1 cellular context compared by ENCODE assay signal in the genomic region with DNA sequence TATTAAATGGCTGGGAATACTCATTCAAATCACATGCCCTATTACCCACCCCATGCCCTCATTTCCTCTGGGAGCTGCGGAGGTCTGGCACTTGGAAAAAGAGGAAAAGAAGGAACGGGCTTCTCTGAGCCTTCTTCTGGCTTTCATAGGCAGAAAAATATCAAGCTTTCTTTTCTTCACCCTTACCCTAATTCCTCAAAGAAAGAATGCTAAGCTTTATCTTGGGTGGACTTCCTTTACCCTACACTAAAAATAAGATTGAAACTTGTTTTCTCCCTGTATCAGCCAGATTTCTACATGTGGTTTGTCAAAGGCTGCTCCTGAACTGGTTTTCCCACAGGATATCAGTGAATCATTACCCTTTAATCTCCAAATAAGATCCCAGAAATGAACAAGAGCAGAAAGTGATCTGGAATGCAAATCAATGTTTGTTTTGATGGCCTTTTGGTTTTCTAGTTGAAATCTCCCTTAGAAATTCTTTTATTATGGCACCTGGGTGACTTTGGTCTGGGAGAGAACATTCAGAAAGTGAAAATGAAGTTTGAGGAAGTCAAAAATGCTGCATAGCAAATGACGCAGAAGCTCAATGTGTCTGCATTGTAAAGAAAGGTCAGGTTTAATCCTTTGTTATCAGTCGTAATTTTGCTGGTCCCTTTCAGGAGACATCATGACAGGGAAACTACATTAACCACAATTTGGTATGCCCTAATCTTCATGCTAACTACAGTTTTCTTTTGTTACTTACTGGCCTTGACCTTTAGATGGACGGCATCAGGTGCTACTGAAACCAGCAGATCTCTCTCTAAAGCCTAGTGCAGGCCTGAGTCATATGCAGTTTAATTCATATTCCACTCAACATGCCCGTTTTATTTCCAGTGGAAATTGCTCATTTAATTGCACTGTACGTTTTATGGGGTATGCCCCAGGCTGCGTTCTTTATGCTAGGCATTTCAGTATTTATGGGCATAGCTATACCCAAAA.
TF ChIP-seq lines count a peak whose summit lies in the region.

No MANE protein-coding gene starts in this region.

TF ChIP-seq in HEK293, 187 proteins besides CTCF, POLR2A, EP300 and RAD21 (continued from another document):
- TF ChIP-seq, protein P1, sequence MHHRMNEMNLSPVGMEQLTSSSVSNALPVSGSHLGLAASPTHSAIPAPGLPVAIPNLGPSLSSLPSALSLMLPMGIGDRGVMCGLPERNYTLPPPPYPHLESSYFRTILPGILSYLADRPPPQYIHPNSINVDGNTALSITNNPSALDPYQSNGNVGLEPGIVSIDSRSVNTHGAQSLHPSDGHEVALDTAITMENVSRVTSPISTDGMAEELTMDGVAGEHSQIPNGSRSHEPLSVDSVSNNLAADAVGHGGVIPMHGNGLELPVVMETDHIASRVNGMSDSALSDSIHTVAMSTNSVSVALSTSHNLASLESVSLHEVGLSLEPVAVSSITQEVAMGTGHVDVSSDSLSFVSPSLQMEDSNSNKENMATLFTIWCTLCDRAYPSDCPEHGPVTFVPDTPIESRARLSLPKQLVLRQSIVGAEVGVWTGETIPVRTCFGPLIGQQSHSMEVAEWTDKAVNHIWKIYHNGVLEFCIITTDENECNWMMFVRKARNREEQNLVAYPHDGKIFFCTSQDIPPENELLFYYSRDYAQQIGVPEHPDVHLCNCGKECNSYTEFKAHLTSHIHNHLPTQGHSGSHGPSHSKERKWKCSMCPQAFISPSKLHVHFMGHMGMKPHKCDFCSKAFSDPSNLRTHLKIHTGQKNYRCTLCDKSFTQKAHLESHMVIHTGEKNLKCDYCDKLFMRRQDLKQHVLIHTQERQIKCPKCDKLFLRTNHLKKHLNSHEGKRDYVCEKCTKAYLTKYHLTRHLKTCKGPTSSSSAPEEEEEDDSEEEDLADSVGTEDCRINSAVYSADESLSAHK (tag by site-specific recombination; IDR thresholded peaks at IDR 0.05) = peak; percentile 34; the same call in 1 of the 2 replicates
- TF ChIP-seq ZEB2 (tag by site-specific recombination; IDR thresholded peaks at IDR 0.05) = peak; percentile 57
- TF ChIP-seq ZNF202 (tag by site-specific recombination; IDR thresholded peaks at IDR 0.05; ENCODE audit: borderline replicate concordance) = no peak
- TF ChIP-seq GLIS1 (tag by site-specific recombination; IDR thresholded peaks at IDR 0.05) = no peak
- TF ChIP-seq, protein P2, sequence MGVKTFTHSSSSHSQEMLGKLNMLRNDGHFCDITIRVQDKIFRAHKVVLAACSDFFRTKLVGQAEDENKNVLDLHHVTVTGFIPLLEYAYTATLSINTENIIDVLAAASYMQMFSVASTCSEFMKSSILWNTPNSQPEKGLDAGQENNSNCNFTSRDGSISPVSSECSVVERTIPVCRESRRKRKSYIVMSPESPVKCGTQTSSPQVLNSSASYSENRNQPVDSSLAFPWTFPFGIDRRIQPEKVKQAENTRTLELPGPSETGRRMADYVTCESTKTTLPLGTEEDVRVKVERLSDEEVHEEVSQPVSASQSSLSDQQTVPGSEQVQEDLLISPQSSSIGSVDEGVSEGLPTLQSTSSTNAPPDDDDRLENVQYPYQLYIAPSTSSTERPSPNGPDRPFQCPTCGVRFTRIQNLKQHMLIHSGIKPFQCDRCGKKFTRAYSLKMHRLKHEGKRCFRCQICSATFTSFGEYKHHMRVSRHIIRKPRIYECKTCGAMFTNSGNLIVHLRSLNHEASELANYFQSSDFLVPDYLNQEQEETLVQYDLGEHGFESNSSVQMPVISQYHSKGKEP (tag by site-specific recombination; IDR thresholded peaks at IDR 0.05) = peak; percentile 64; the same call in 1 of the 2 replicates
- TF ChIP-seq KLF16 (tag by site-specific recombination; IDR thresholded peaks at IDR 0.05) = no peak
- peak; percentile 68; the same call in 1 of the 2 replicates for TF ChIP-seq IKZF3 (tag by site-specific recombination; IDR thresholded peaks at IDR 0.05)
- TF ChIP-seq ZNF266 (tag by site-specific recombination; IDR thresholded peaks at IDR 0.05; ENCODE audit: low read depth) = peak; percentile 76; the same call in 1 of the 2 replicates
- TF ChIP-seq TRIM28 (IDR thresholded peaks at IDR 0.05; ENCODE audit: borderline replicate concordance, low read length) = peak; percentile 62; the same call in 1 of the 2 replicates
- TF ChIP-seq ZBTB8A (tag by site-specific recombination; IDR thresholded peaks at IDR 0.05) = peak; percentile 40; the same call in 1 of the 2 replicates
- no peak for TF ChIP-seq ZNF544 (tag by site-specific recombination; IDR thresholded peaks at IDR 0.05)
- 0 out of 2 replicates have a peak, but pooled peaks have one; percentile 49 for TF ChIP-seq ZNF391 (tag by site-specific recombination; IDR thresholded peaks at IDR 0.05; ENCODE audit: borderline replicate concordance, low read depth)
- TF ChIP-seq, protein P3, sequence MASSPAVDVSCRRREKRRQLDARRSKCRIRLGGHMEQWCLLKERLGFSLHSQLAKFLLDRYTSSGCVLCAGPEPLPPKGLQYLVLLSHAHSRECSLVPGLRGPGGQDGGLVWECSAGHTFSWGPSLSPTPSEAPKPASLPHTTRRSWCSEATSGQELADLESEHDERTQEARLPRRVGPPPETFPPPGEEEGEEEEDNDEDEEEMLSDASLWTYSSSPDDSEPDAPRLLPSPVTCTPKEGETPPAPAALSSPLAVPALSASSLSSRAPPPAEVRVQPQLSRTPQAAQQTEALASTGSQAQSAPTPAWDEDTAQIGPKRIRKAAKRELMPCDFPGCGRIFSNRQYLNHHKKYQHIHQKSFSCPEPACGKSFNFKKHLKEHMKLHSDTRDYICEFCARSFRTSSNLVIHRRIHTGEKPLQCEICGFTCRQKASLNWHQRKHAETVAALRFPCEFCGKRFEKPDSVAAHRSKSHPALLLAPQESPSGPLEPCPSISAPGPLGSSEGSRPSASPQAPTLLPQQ (tag by site-specific recombination; IDR thresholded peaks at IDR 0.05) = peak; percentile 68
- TF ChIP-seq PRDM6 (tag by site-specific recombination; IDR thresholded peaks at IDR 0.05) = peak; percentile 97
- 0 out of 2 replicates have a peak, but pooled peaks have one; percentile 32 for TF ChIP-seq BCL11B (tag by site-specific recombination; IDR thresholded peaks at IDR 0.05; ENCODE audit: low read depth)
- TF ChIP-seq ZFP69B (tag by site-specific recombination; IDR thresholded peaks at IDR 0.05) = peak; percentile 60; the same call in 1 of the 2 replicates
- TF ChIP-seq PRDM1 (tag by site-specific recombination; IDR thresholded peaks at IDR 0.05) = peak; percentile 32; the same call in 1 of the 2 replicates
- TF ChIP-seq ZNF341 (tag by site-specific recombination; IDR thresholded peaks at IDR 0.05; ENCODE audit: low read depth) = no peak
- TF ChIP-seq KLF10 (tag by site-specific recombination; IDR thresholded peaks at IDR 0.05) = 0 out of 2 replicates have a peak, but pooled peaks have one; percentile 20
- TF ChIP-seq ZBTB17 (tag by site-specific recombination; IDR thresholded peaks at IDR 0.05) = peak; percentile 24; the same call in 1 of the 2 replicates
- TF ChIP-seq SCRT2 (tag by site-specific recombination; IDR thresholded peaks at IDR 0.05) = peak; percentile 64
- 0 out of 2 replicates have a peak, but pooled peaks have one; percentile 26 for TF ChIP-seq ZNF843 (tag by site-specific recombination; IDR thresholded peaks at IDR 0.05)
- TF ChIP-seq ZBTB20 (tag by site-specific recombination; IDR thresholded peaks at IDR 0.05) = peak; percentile 65
- TF ChIP-seq, protein P4, sequence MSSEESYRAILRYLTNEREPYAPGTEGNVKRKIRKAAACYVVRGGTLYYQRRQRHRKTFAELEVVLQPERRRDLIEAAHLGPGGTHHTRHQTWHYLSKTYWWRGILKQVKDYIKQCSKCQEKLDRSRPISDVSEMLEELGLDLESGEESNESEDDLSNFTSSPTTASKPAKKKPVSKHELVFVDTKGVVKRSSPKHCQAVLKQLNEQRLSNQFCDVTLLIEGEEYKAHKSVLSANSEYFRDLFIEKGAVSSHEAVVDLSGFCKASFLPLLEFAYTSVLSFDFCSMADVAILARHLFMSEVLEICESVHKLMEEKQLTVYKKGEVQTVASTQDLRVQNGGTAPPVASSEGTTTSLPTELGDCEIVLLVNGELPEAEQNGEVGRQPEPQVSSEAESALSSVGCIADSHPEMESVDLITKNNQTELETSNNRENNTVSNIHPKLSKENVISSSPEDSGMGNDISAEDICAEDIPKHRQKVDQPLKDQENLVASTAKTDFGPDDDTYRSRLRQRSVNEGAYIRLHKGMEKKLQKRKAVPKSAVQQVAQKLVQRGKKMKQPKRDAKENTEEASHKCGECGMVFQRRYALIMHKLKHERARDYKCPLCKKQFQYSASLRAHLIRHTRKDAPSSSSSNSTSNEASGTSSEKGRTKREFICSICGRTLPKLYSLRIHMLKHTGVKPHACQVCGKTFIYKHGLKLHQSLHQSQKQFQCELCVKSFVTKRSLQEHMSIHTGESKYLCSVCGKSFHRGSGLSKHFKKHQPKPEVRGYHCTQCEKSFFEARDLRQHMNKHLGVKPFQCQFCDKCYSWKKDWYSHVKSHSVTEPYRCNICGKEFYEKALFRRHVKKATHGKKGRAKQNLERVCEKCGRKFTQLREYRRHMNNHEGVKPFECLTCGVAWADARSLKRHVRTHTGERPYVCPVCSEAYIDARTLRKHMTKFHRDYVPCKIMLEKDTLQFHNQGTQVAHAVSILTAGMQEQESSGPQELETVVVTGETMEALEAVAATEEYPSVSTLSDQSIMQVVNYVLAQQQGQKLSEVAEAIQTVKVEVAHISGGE (tag by site-specific recombination; conservative IDR thresholded peaks at IDR 0.05; ENCODE audit: low read depth) = no peak
TF ChIP-seq in HEK293: peak in this region for 27.
